8 cellular contexts compared by ENCODE assay signal in genomic region chr18:12838178-12838634, GRCh38. TPM values are rescaled to one million over a fixed set of nuclear protein-coding genes. Genes with fewer than 3 reads are reported as not detected.
DNase-seq lines count a peak whose midpoint lies in the region; ATAC-seq, FAIRE-seq and TF ChIP-seq lines count a peak whose summit lies in the region.

No MANE protein-coding gene starts in this region.

- H3K27ac Mint-ChIP-seq in HFFc6 (peak overlapping the region; percentile 95), T-cell (peak overlapping the region; percentile 90 to 95)

- intact Hi-C loops in esophagus squamous epithelium (cut with DNase I): no loop called here
- intact Hi-C loops in pancreas (cut with DNase I): loop anchor here in 1 of 3 donors (10.0 kb wide), 1 partner anchor 63 kb away; no protein-coding TSS in a partner anchor

- H3K27me3 ChIP-seq in esophagus squamous epithelium (no peaks in the 10 kb centered on the region), pancreas (no peaks in the 10 kb centered on the region)

- TF ChIP-seq POLR2A in esophagus squamous epithelium (IDR thresholded peaks at IDR 0.05): no peak

- H3K36me3 Mint-ChIP-seq in HFFc6 (ENCODE audit: low read depth) (peaks cover 21% of the 10 kb centered on the region), T-cell (peaks cover 34% of the 10 kb centered on the region)

- ATAC-seq in T-cell (replicated peaks in 1 of 4) (no peak), pancreas (peak; percentile 89 to 94 (median 92)), HG03520 (IDR thresholded peaks at IDR 0.05; ENCODE audit: unreplicated experiment) (no peak)

- H3K4me3 ChIP-seq in AG10803 (ENCODE audit: low read length): peak overlapping the region; percentile 15; the same call in 1 of the 2 replicates
- H3K4me3 ChIP-seq in esophagus squamous epithelium: peak overlapping the region in 2 of 4 donors; percentile 1 to 50
- peak overlapping the region in 1 of 4 donors; percentile 14 for H3K4me3 ChIP-seq in pancreas

- H3K4me1 ChIP-seq in esophagus squamous epithelium (peaks cover 0 to 32% (median 15%) of the 10 kb centered on the region in 3 donors), pancreas (peaks cover 8 to 30% (median 22%) of the 10 kb centered on the region in 3 donors)

- FAIRE-seq in pancreas (lab: Jason Lieb, UNC): peak; percentile 83

- peaks cover 54% of the 10 kb centered on the region for H3K4me1 Mint-ChIP-seq in HFFc6 (ENCODE audit: low read depth)
- peaks cover 53 to 57% (median 55%) of the 10 kb centered on the region in 3 donors for H3K4me1 Mint-ChIP-seq in T-cell

- 22 to 35% methylated on average over 4 of the region's 4 CpGs for WGBS in esophagus squamous epithelium, 2 donors
- WGBS in pancreas, 2 donors: 5 to 9% methylated on average over 4 of the region's 4 CpGs

- H3K9me3 Mint-ChIP-seq in HFFc6 (no peaks in the 10 kb centered on the region), T-cell (no peaks in the 10 kb centered on the region)

- POLR2A ChIA-PET in T-cell (lab: Charles Lee): interaction anchor here in 1 of 2 donors (1.0 kb wide), 1 partner anchor 45 kb away, joined by 8 read pairs; the partner anchor contains the start of gene PTPN2

- peak; percentile 96 for DNase-seq in AG10803 (ENCODE audit: low read depth)
- DNase-seq in HFFc6: peak; percentile 87
- no peak for DNase-seq in T-cell
- no peak for DNase-seq in esophagus squamous epithelium (lab: John Stamatoyannopoulos, UW)
- DNase-seq in pancreas: peak in 4 of 6 donors; percentile 60 to 79 (median 70)
- DNase-seq in medulla oblongata (ENCODE audit: extremely low spot score): no peak
- no peak for DNase-seq in NCI-H1105 (lab: John Stamatoyannopoulos, UW)

- no peaks in the 10 kb centered on the region for H3K9me3 ChIP-seq in esophagus squamous epithelium
- H3K9me3 ChIP-seq in pancreas: no peaks in the 10 kb centered on the region

- TF ChIP-seq CTCF in AG10803 (conservative IDR thresholded peaks at IDR 0.05; ENCODE audit: low read length) (no peak), HFFc6 (IDR thresholded peaks at IDR 0.05) (no peak), esophagus squamous epithelium (IDR thresholded peaks at IDR 0.05) (no peak), pancreas (IDR thresholded peaks at IDR 0.05) (no peak)

- CTCF ChIA-PET in T-cell (lab: Charles Lee): interaction anchor here in 1 of 2 donors (0.6 kb wide), 1 partner anchor 105 kb away, joined by 3 read pairs; no protein-coding TSS in a partner anchor

- H3K36me3 ChIP-seq in esophagus squamous epithelium (peaks cover 0 to 38% (median 9%) of the 10 kb centered on the region in 3 donors), pancreas (peaks cover 0 to 8% (median 0%) of the 10 kb centered on the region in 3 donors)

- H3K4me3 Mint-ChIP-seq in HFFc6: peak overlapping the region; percentile 85
- peak overlapping the region; percentile 54 to 70 (median 58) for H3K4me3 Mint-ChIP-seq in T-cell

- H3K27ac ChIP-seq in esophagus squamous epithelium: peak overlapping the region; percentile 44 to 86 (median 70)
- H3K27ac ChIP-seq in pancreas: peak overlapping the region; percentile 55 to 91 (median 87)

- H3K27me3 Mint-ChIP-seq in HFFc6 (ENCODE audit: insufficient read depth): no peaks in the 10 kb centered on the region
- H3K27me3 Mint-ChIP-seq in T-cell: no peaks in the 10 kb centered on the region

RNA-seq across cellular contexts. Expression of gene PTPN2, which starts 45.8 kb away (rescaled TPM):
- total RNA-seq in HFFc6 (2021; fragmentation: NEBNext Ultra II Directional; extraction: Animal tissue kit (Norgen Biotek cat#: 25700)): 10 to 100 TPM; 21.1 to 24.4 (median 23.2) TPM
- total RNA-seq in T-cell (10 to 100 TPM; 44.8 to 78.4 (median 57.2) TPM), esophagus squamous epithelium (10 to 100 TPM; 31.8 to 37.9 (median 33.4) TPM), pancreas (10 to 100 TPM; 24.8 to 30.5 (median 26.3) TPM)
- polyA plus RNA-seq in pancreas: 10 to 100 TPM; 22.8 to 37.1 TPM

Comparison
In these comparisons a context has a peak if more than half of its experiments do, and no peak if none do; other contexts are left out.
1. DNase-seq: peak in AG10803 (single experiment), HFFc6 (single experiment) and pancreas (4 of 6); none in T-cell (0 of 34), esophagus squamous epithelium (single experiment), medulla oblongata (single experiment) and NCI-H1105 (single experiment).
2. ATAC-seq: peak in pancreas (4 of 4); none in T-cell (0 of 4) and HG03520 (single experiment).